Comparison of ENCODE assay signal across 10 cellular contexts in the genomic region with DNA sequence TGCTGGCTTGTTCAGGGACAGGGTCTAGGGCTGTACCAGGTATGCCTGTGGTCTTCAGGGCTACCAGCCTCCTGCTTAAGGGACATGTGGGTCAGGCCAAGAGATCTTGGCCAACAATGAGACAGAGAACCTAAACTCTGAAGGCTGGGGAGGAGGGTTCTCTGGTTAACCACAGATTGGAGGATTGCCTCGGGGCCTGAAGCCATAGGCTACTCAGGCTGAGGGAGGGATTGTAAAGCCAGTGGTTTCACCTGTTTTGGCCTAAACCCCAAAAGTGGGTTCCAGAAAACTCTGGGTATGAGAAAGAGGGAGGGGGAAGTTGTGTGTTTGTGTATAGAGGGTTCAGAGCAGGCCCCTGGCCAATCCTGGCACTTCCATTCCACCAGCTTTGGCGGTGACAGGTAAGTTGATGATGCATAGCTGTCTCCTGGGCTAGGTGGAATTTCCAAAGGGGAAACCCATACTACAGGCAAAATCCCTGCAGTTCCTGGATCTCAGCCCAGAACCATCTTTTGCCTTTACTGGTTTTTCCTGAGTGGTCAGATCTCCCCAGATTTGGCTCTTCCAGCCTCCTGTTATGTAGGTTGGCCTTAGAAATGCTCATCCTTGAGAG. TPM values are rescaled to one million over a fixed set of nuclear protein-coding genes. Genes with fewer than 3 reads are reported as not detected.
DNase-seq lines count a peak whose midpoint lies in the region; ATAC-seq and TF ChIP-seq lines count a peak whose summit lies in the region.
"Had no signal": no experiment of that assay in that cellular context is flagged by ENCODE, and none has a peak within 500 bp of the region (broad histone marks: within the 10 kb centered on the region; RNA-seq: fewer than 3 reads in every experiment).

No MANE protein-coding gene starts in this region.

- H3K9me3 ChIP-seq in left ventricle myocardium inferior (replicated peaks) = no peaks in the 10 kb centered on the region
- no peaks in the 10 kb centered on the region for H3K9me3 ChIP-seq in body of pancreas
- H3K9me3 ChIP-seq in muscle layer of duodenum (ENCODE audit: control insufficient read depth in 1 of 2, low read length in 2 of 2) = no peaks in the 10 kb centered on the region
- no peaks in the 10 kb centered on the region for H3K9me3 ChIP-seq in vagina
- no peaks in the 10 kb centered on the region for H3K9me3 ChIP-seq in mucosa of descending colon

- DNase-seq in left ventricle myocardium inferior (no peak), cardiac septum (ENCODE audit: low spot score) (no peak), body of pancreas (no peak), vagina (ENCODE audit: extremely low spot score in 2 of 2) (no peak), NCI-H187 treated with DMSO at 0.1 percent for 48 hours (lab: John Stamatoyannopoulos, UW) (no peak), mucosa of descending colon (no peak)
- DNase-seq: KG1 had no signal

- peak overlapping the region; percentile 86 for H3K27ac ChIP-seq in left ventricle myocardium inferior (replicated peaks)
- H3K27ac ChIP-seq in body of pancreas = peak overlapping the region in 3 of 4 donors; percentile 35 to 72 (median 59)
- H3K27ac ChIP-seq in muscle layer of duodenum (ENCODE audit: low read length) = peak overlapping the region; percentile 82
- peak overlapping the region; percentile 69 for H3K27ac ChIP-seq in vagina

- 58 to 70% methylated on average over 1 to 2 of the region's 2 CpGs for WGBS in body of pancreas, 2 donors

- H3K36me3 ChIP-seq in left ventricle myocardium inferior = peaks cover 68% of the 10 kb centered on the region
- H3K36me3 ChIP-seq in body of pancreas (replicated peaks in 1 of 2; ENCODE audit: insufficient read depth in 1 of 2, low read depth in 2 of 2) = peaks cover 23 to 43% of the 10 kb centered on the region in 2 donors
- peaks cover 71 to 79% of the 10 kb centered on the region in 2 donors for H3K36me3 ChIP-seq in muscle layer of duodenum (ENCODE audit: control insufficient read depth in 1 of 2, insufficient read depth in 2 of 2, low read length in 2 of 2)
- peaks cover 9 to 60% of the 10 kb centered on the region in 2 donors for H3K36me3 ChIP-seq in vagina
- H3K36me3 ChIP-seq in mucosa of descending colon (ENCODE audit: low read depth) = peaks cover 34% of the 10 kb centered on the region

- TF ChIP-seq CTCF in left ventricle myocardium inferior (IDR thresholded peaks at IDR 0.05; ENCODE audit: borderline replicate concordance) = no peak
- no peak for TF ChIP-seq CTCF in body of pancreas (IDR thresholded peaks at IDR 0.05)
- TF ChIP-seq CTCF in vagina (IDR thresholded peaks at IDR 0.05) = no peak
- TF ChIP-seq CTCF in mucosa of descending colon (IDR thresholded peaks at IDR 0.05) = no peak

- no peak for ATAC-seq in body of pancreas
- no peak for ATAC-seq in mucosa of descending colon
- no peak for ATAC-seq in GM19035 (IDR thresholded peaks at IDR 0.05; ENCODE audit: unreplicated experiment)
- ATAC-seq: Panc1 had no signal

- no peak for TF ChIP-seq POLR2A in body of pancreas (IDR thresholded peaks at IDR 0.05)
- TF ChIP-seq POLR2A in vagina (IDR thresholded peaks at IDR 0.05) = no peak

- intact Hi-C loops in left ventricle myocardium inferior (cut with micrococcal nuclease) (no loop called here), cardiac septum (cut with DNase I) (no loop called here), body of pancreas (cut with DNase I) (no loop called here), vagina (cut with DNase I) (no loop called here), mucosa of descending colon (cut with DNase I, micrococcal nuclease) (no loop called here)

- H3K4me1 ChIP-seq in left ventricle myocardium inferior (peaks cover 55% of the 10 kb centered on the region), body of pancreas (peaks cover 20% of the 10 kb centered on the region), muscle layer of duodenum (ENCODE audit: control insufficient read depth in 1 of 2, insufficient read depth in 2 of 2, low read length in 2 of 2) (peaks cover 33 to 52% of the 10 kb centered on the region in 2 donors), vagina (peaks cover 49% of the 10 kb centered on the region), mucosa of descending colon (ENCODE audit: low read depth) (peaks cover 24% of the 10 kb centered on the region)

- H3K4me3 ChIP-seq in left ventricle myocardium inferior (no peak overlapping the region), body of pancreas (no peak overlapping the region), muscle layer of duodenum (ENCODE audit: low read depth in 1 of 2, low read length in 2 of 2) (no peak overlapping the region), vagina (no peak overlapping the region), mucosa of descending colon (no peak overlapping the region)

- H3K27me3 ChIP-seq in left ventricle myocardium inferior (ENCODE audit: low read depth) (no peaks in the 10 kb centered on the region), body of pancreas (no peaks in the 10 kb centered on the region), muscle layer of duodenum (ENCODE audit: low read depth, low read length) (no peaks in the 10 kb centered on the region), vagina (no peaks in the 10 kb centered on the region)

RNA-seq across cellular contexts. Expression of gene CCDC97, which starts 13.5 kb away (rescaled TPM):
- total RNA-seq in left ventricle myocardium inferior (15.5 TPM), cardiac septum (17.0 TPM), body of pancreas (10 to 100 TPM; 10.6 to 11.2 TPM), vagina (16.9 TPM), mucosa of descending colon (10 to 100 TPM; 26.2 to 29.6 (median 27.0) TPM)

RNA-seq across cellular contexts. Expression of gene HNRNPUL1, which starts 32.3 kb away (rescaled TPM):
- 103 TPM for total RNA-seq in left ventricle myocardium inferior
- total RNA-seq in cardiac septum = 109 TPM
- total RNA-seq in body of pancreas = 10 to 100 TPM; 76.0 to 87.3 TPM
- total RNA-seq in vagina = 116 TPM
- total RNA-seq in mucosa of descending colon = 100 to 1,000 TPM; 155 to 234 (median 190) TPM

RNA-seq across cellular contexts. Expression of gene TGFB1, which starts 57.3 kb away (rescaled TPM):
- total RNA-seq in left ventricle myocardium inferior = 14.9 TPM
- total RNA-seq in cardiac septum = 26.4 TPM
- total RNA-seq in body of pancreas = 10 to 100 TPM in 1 of 2 donors, 1 to 10 TPM in 1; 7.8 to 17.1 TPM
- total RNA-seq in vagina = 53.3 TPM
- total RNA-seq in mucosa of descending colon = 10 to 100 TPM in 2 of 3 donors, 1 to 10 TPM in 1; 8.2 to 39.6 (median 21.8) TPM
